2 cellular contexts compared by ENCODE assay signal in the genomic region with DNA sequence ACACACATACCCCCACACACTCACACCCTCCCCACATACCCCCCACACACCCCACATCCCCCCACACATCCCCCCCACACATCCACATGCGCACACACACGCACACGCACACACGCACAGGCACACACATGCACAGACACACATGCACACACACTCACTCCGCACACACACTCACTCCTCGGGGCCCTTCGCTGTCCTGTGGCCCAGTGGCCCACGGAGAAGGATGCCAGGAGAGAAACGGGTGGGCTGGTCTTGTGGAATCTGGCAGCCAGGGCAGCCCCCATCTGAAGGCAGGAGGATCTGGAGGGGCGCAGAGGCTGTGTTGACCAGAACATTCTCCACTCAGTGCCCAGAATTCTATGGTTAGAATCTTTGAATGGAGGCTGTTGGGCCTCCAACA.
TF ChIP-seq lines count a peak whose summit lies in the region.

No MANE protein-coding gene starts in this region.

TF ChIP-seq in GM23338, 12 proteins besides CTCF, POLR2A, EP300 and RAD21:
- TF ChIP-seq EZH2phosphoT487 (IDR thresholded peaks at IDR 0.05; ENCODE audit: unreplicated experiment) (no peak), NANOG (IDR thresholded peaks at IDR 0.05; ENCODE audit: borderline replicate concordance) (no peak), POLR2AphosphoS5 (IDR thresholded peaks at IDR 0.05; ENCODE audit: low read depth) (no peak), ZNF114 (CRISPR knock-in tag; IDR thresholded peaks at IDR 0.05) (no peak), STAT1 (IDR thresholded peaks at IDR 0.05; ENCODE audit: unreplicated experiment) (no peak), ETS1 (IDR thresholded peaks at IDR 0.05) (no peak), JUNB (IDR thresholded peaks at IDR 0.05; ENCODE audit: unreplicated experiment) (no peak), ZNF331 (CRISPR knock-in tag; IDR thresholded peaks at IDR 0.05; ENCODE audit: low read depth) (no peak)
- TF ChIP-seq, protein P1, sequence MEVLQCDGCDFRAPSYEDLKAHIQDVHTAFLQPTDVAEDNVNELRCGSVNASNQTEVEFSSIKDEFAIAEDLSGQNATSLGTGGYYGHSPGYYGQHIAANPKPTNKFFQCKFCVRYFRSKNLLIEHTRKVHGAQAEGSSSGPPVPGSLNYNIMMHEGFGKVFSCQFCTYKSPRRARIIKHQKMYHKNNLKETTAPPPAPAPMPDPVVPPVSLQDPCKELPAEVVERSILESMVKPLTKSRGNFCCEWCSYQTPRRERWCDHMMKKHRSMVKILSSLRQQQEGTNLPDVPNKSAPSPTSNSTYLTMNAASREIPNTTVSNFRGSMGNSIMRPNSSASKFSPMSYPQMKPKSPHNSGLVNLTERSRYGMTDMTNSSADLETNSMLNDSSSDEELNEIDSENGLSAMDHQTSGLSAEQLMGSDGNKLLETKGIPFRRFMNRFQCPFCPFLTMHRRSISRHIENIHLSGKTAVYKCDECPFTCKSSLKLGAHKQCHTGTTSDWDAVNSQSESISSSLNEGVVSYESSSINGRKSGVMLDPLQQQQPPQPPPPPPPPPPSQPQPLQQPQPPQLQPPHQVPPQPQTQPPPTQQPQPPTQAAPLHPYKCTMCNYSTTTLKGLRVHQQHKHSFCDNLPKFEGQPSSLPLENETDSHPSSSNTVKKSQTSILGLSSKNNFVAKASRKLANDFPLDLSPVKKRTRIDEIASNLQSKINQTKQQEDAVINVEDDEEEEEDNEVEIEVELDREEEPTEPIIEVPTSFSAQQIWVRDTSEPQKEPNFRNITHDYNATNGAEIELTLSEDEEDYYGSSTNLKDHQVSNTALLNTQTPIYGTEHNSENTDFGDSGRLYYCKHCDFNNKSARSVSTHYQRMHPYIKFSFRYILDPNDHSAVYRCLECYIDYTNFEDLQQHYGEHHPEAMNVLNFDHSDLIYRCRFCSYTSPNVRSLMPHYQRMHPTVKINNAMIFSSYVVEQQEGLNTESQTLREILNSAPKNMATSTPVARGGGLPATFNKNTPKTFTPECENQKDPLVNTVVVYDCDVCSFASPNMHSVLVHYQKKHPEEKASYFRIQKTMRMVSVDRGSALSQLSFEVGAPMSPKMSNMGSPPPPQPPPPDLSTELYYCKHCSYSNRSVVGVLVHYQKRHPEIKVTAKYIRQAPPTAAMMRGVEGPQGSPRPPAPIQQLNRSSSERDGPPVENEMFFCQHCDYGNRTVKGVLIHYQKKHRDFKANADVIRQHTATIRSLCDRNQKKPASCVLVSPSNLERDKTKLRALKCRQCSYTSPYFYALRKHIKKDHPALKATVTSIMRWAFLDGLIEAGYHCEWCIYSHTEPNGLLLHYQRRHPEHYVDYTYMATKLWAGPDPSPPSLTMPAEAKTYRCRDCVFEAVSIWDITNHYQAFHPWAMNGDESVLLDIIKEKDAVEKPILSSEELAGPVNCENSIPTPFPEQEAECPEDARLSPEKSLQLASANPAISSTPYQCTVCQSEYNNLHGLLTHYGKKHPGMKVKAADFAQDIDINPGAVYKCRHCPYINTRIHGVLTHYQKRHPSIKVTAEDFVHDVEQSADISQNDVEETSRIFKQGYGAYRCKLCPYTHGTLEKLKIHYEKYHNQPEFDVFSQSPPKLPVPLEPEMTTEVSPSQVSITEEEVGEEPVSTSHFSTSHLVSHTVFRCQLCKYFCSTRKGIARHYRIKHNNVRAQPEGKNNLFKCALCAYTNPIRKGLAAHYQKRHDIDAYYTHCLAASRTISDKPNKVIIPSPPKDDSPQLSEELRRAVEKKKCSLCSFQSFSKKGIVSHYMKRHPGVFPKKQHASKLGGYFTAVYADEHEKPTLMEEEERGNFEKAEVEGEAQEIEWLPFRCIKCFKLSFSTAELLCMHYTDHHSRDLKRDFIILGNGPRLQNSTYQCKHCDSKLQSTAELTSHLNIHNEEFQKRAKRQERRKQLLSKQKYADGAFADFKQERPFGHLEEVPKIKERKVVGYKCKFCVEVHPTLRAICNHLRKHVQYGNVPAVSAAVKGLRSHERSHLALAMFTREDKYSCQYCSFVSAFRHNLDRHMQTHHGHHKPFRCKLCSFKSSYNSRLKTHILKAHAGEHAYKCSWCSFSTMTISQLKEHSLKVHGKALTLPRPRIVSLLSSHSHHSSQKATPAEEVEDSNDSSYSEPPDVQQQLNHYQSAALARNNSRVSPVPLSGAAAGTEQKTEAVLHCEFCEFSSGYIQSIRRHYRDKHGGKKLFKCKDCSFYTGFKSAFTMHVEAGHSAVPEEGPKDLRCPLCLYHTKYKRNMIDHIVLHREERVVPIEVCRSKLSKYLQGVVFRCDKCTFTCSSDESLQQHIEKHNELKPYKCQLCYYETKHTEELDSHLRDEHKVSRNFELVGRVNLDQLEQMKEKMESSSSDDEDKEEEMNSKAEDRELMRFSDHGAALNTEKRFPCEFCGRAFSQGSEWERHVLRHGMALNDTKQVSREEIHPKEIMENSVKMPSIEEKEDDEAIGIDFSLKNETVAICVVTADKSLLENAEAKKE (CRISPR knock-in tag; IDR thresholded peaks at IDR 0.05) = no peak

TF ChIP-seq in HEK293, 187 proteins besides CTCF, POLR2A, EP300 and RAD21:
- TF ChIP-seq ZNF514 (tag by site-specific recombination; IDR thresholded peaks at IDR 0.05) (no peak), ZSCAN4 (tag by site-specific recombination; IDR thresholded peaks at IDR 0.05) (peak; percentile 86)
